Comparison of ENCODE assay signal across 25 cellular contexts in the genomic region with DNA sequence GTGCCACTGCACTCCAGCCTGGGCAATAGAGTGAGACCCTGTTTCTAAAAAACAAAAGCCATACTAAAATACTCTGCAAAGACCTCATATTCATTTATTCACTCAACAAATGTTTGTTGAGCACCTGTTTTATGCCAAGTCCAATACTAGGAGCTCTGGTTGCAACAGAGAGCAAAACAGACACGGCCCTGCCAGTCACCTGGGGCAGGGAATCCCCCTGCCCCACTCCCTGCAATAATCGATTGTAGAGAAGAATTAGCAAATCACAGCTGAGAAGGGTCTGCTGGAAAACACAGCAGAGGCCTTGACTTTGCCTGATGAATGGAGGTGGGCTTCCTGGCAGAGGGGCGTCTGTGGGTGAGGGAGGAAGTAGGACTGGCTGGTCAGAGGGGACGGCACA. TPM values are rescaled to one million over a fixed set of nuclear protein-coding genes. Genes with fewer than 3 reads are reported as not detected.
"Had no signal": no experiment of that assay in that cellular context is flagged by ENCODE, and none has a peak within 500 bp of the region (broad histone marks: within the 10 kb centered on the region; RNA-seq: fewer than 3 reads in every experiment).

No MANE protein-coding gene starts in this region.

- H3K9me3 Mint-ChIP-seq: activated naive CD4-positive, alpha-beta T cell treated with anti-CD3 and anti-CD28 coated beads, Interleukin-2, amount 50 U/mL, for 72 hours; activated T-helper 2 cell treated with anti-CD3 and anti-CD28 coated beads, Interferon-gamma antibody, Interleukin-2, Interleukin-4, amounts not matched to agents 10 μg/mL and 5 μg/mL and 100 μg/mL, durations not matched to agents 14 hours and 24 hours and 36 hours; central memory CD8-positive, alpha-beta T cell; natural killer cell treated with Interleukin-12 subunit alpha and Interleukin-12 subunit beta and Interleukin-15 and Interleukin-18, amount 100 ng/mL, for 72 hours had no signal

- H3K36me3 Mint-ChIP-seq: activated naive CD4-positive, alpha-beta T cell treated with anti-CD3 and anti-CD28 coated beads, Interleukin-2, amount 50 U/mL, for 72 hours; natural killer cell treated with Interleukin-12 subunit alpha and Interleukin-12 subunit beta and Interleukin-15 and Interleukin-18, amount 100 ng/mL, for 72 hours had no signal

- H3K9me3 ChIP-seq: esophagus muscularis mucosa, left lung, stomach, thoracic aorta, uterus had no signal

- H3K27ac Mint-ChIP-seq: activated naive CD4-positive, alpha-beta T cell treated with anti-CD3 and anti-CD28 coated beads, Interleukin-2, amount 50 U/mL, for 72 hours; activated T-helper 2 cell treated with anti-CD3 and anti-CD28 coated beads, Interferon-gamma antibody, Interleukin-2, Interleukin-4, amounts not matched to agents 10 μg/mL and 5 μg/mL and 100 μg/mL, durations not matched to agents 14 hours and 24 hours and 36 hours; progenitor cell of endocrine pancreas had no signal

- H3K4me3 ChIP-seq: coronary artery, esophagus muscularis mucosa, left lung, skin epidermis, stomach, thoracic aorta, uterus had no signal

- H3K27me3 ChIP-seq: uterus had no signal

- H3K27ac ChIP-seq: brain microvascular endothelial cell, coronary artery, esophagus muscularis mucosa, left lung, stomach, thoracic aorta, uterus had no signal

- H3K36me3 ChIP-seq: brain microvascular endothelial cell, esophagus muscularis mucosa, left lung, stomach, thoracic aorta, uterus had no signal

- H3K4me1 ChIP-seq: esophagus muscularis mucosa, left lung, uterus had no signal

- DNase-seq: activated CD4-positive, alpha-beta T cell treated with anti-CD3 and anti-CD28 coated beads, Interleukin-2, amount 50 U/mL, for 4 hours; activated T-cell treated with anti-CD3 and anti-CD28 coated beads for 4 hours; anterior cingulate cortex; brain microvascular endothelial cell; effector CD4-positive, alpha-beta T cell; left lung; mesenchymal stem cell; occipital lobe; right cardiac atrium; stimulated activated CD4-positive, alpha-beta T cell treated with anti-CD3 and anti-CD28 coated beads, Interleukin-15, amount 100 ng/mL, for 24 hours; stimulated activated CD4-positive, alpha-beta T cell treated with anti-CD3 and anti-CD28 coated beads, Interleukin-4, amount 100 ng/mL, for 1 hour; stomach; T-helper 9 cell; uterus had no signal

- ATAC-seq: activated CD4-positive, CD25-positive, alpha-beta regulatory T cell treated with anti-CD3 and anti-CD28 coated beads, Interleukin-2, amount 50 U/mL, for 24 hours; activated naive CD4-positive, alpha-beta T cell treated with anti-CD3 and anti-CD28 coated beads, Interleukin-2, amount 50 U/mL, for 72 hours; left lung; natural killer cell treated with Interleukin-12 subunit alpha and Interleukin-12 subunit beta and Interleukin-15 and Interleukin-18, amount 100 ng/mL, for 72 hours; right cardiac atrium had no signal

RNA-seq across cellular contexts. Expression of gene IRF8, which starts 50.8 kb away (rescaled TPM):
- polyA plus RNA-seq: keratinocyte had no signal
